Comparison of ENCODE assay signal across 22 cellular contexts in the genomic region with DNA sequence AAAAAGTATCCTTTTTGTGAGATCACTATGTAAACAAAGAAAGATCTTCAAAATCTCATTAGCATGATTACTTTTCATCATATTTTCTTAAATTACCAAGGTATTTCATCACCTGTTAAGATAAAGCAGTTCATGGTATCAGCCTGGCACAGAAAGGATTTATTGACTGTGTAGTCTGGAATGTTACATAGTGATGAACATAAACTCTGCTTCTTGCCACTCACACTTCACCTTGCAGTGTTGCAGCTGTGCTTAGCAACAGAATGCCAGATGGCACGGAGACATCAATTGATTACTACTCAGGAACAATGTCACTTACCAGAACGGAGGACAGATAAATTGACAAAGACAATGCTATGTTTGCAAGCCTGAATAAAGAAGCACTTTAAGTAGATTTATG. TPM values are rescaled to one million over a fixed set of nuclear protein-coding genes. Genes with fewer than 3 reads are reported as not detected.
"Had no signal": no experiment of that assay in that cellular context is flagged by ENCODE, and none has a peak within 500 bp of the region (broad histone marks: within the 10 kb centered on the region; RNA-seq: fewer than 3 reads in every experiment).

No MANE protein-coding gene starts in this region.

- ATAC-seq: activated CD8-positive, alpha-beta T cell treated with anti-CD3 and anti-CD28 coated beads, Interleukin-2, amount 10 ng/mL, durations not matched to agents 7 days and 5 days; foreskin keratinocyte; natural killer cell; stimulated activated naive CD8-positive, alpha-beta T cell treated with anti-CD3 and anti-CD28 coated beads, Interleukin-15, Interleukin-2, amounts not matched to agents 100 U/mL and 50 U/mL, for 24 hours had no signal

- H3K4me3 Mint-ChIP-seq: activated B cell treated with CpG ODN at 0.5 μM for 24 hours; activated CD8-positive, alpha-beta T cell treated with anti-CD3 and anti-CD28 coated beads, Interleukin-2, amount 10 ng/mL, durations not matched to agents 7 days and 5 days; activated naive CD8-positive, alpha-beta T cell; central memory CD8-positive, alpha-beta T cell; dendritic cell treated with granulocyte-macrophage colony-stimulating factor and Interleukin-4, amounts not matched to agents 40 ng/mL and 50 ng/mL, for 4 days; natural killer cell had no signal

- H3K9me3 ChIP-seq: right lobe of liver, transverse colon, vagina had no signal

- H3K9me3 Mint-ChIP-seq: activated B cell treated with CpG ODN at 0.5 μM for 24 hours; dendritic cell treated with granulocyte-macrophage colony-stimulating factor and Interleukin-4, amounts not matched to agents 40 ng/mL and 50 ng/mL, for 4 days had no signal

- H3K27ac ChIP-seq: brain microvascular endothelial cell, foreskin keratinocyte, right lobe of liver, transverse colon, vagina had no signal

- H3K27ac Mint-ChIP-seq: activated B cell treated with CpG ODN at 0.5 μM for 24 hours; activated CD8-positive, alpha-beta T cell treated with anti-CD3 and anti-CD28 coated beads, Interleukin-2, amount 10 ng/mL, durations not matched to agents 7 days and 5 days; activated naive CD8-positive, alpha-beta T cell; dendritic cell treated with granulocyte-macrophage colony-stimulating factor and Interleukin-4, amounts not matched to agents 40 ng/mL and 50 ng/mL, for 4 days; natural killer cell had no signal

- H3K4me3 ChIP-seq: right lobe of liver, smooth muscle cell, transverse colon, vagina had no signal

- H3K36me3 Mint-ChIP-seq: activated naive CD8-positive, alpha-beta T cell; natural killer cell had no signal

- H3K27me3 Mint-ChIP-seq: activated B cell treated with CpG ODN at 0.5 μM for 24 hours; activated naive CD8-positive, alpha-beta T cell; central memory CD8-positive, alpha-beta T cell; dendritic cell treated with granulocyte-macrophage colony-stimulating factor and Interleukin-4, amounts not matched to agents 40 ng/mL and 50 ng/mL, for 4 days had no signal

- H3K4me1 Mint-ChIP-seq: activated B cell treated with CpG ODN at 0.5 μM for 24 hours; central memory CD8-positive, alpha-beta T cell; natural killer cell had no signal

- H3K36me3 ChIP-seq: brain microvascular endothelial cell, right lobe of liver, transverse colon, vagina had no signal

- DNase-seq: activated B cell treated with CpG ODN at 0.5 μM for 24 hours; activated CD4-positive, alpha-beta T cell treated with anti-CD3 and anti-CD28 coated beads for 48 hours; activated CD8-positive, alpha-beta memory T cell treated with anti-CD3 and anti-CD28 coated beads, Interleukin-2, amount 50 U/mL, for 4 hours; activated CD8-positive, alpha-beta T cell treated with anti-CD3 and anti-CD28 coated beads, Interleukin-2, amount 10 ng/mL, durations not matched to agents 7 days and 5 days; activated gamma-delta T cell treated with Interleukin-2 at 50 U/mL for 16 hours; activated T-cell treated with anti-CD3 and anti-CD28 coated beads, Interleukin-2, amount 50 U/mL, for 48 hours; amygdala; effector memory CD4-positive, alpha-beta T cell; head of caudate nucleus; mesendoderm; natural killer cell; occipital lobe; right lobe of liver; stimulated activated naive CD8-positive, alpha-beta T cell treated with anti-CD3 and anti-CD28 coated beads, Interleukin-15, Interleukin-2, amounts not matched to agents 100 U/mL and 50 U/mL, for 24 hours; transverse colon had no signal

- H3K27me3 ChIP-seq: brain microvascular endothelial cell, foreskin keratinocyte, right lobe of liver, transverse colon, vagina had no signal

RNA-seq across cellular contexts. Expression of a gene that starts 14.9 kb away (rescaled TPM):
- total RNA-seq: activated B cell treated with CpG ODN at 0.5 μM for 24 hours; activated CD8-positive, alpha-beta T cell treated with anti-CD3 and anti-CD28 coated beads, Interleukin-2, amount 10 ng/mL, durations not matched to agents 7 days and 5 days; natural killer cell; smooth muscle cell had no signal
